Comparison of ENCODE assay signal across 3 cellular contexts in genomic region chr10:115436999-115437398, GRCh38.
"Had no signal": no experiment of that assay in that cellular context is flagged by ENCODE, and none has a peak within 500 bp of the region (broad histone marks: within the 10 kb centered on the region; RNA-seq: fewer than 3 reads in every experiment).

No MANE protein-coding gene starts in this region.

- DNase-seq: GDM1, GF-D8 had no signal

- ATAC-seq: GM12878 had no signal

- H3K4me3 ChIP-seq: GM12878 had no signal
